23 cellular contexts compared by ENCODE assay signal in genomic region chr4:99458911-99459447, GRCh38. TPM values are rescaled to one million over a fixed set of nuclear protein-coding genes. Genes with fewer than 3 reads are reported as not detected.
A peak's percentile ranks its signal among the peaks of the same experiment; 100 is the strongest.
DNase-seq lines count a peak whose midpoint lies in the region; ATAC-seq and TF ChIP-seq lines count a peak whose summit lies in the region.
"Had no signal": no experiment of that assay in that cellular context is flagged by ENCODE, and none has a peak within 500 bp of the region (broad histone marks: within the 10 kb centered on the region; RNA-seq: fewer than 3 reads in every experiment).

No MANE protein-coding gene starts in this region.

- intact Hi-C loops in mucosa of descending colon (cut with DNase I, micrococcal nuclease): no loop called here

- H3K4me3 ChIP-seq in epithelial cell of esophagus (ENCODE audit: low read length) (no peak overlapping the region), smooth muscle cell (no peak overlapping the region), mucosa of descending colon (no peak overlapping the region)
- H3K4me3 ChIP-seq: heart right ventricle, prostate gland, stomach, upper lobe of right lung had no signal

- no peaks in the 10 kb centered on the region for H3K27me3 ChIP-seq in smooth muscle cell (ENCODE audit: low read depth)
- H3K27me3 ChIP-seq: stomach, upper lobe of right lung had no signal

- no peaks in the 10 kb centered on the region for H3K4me1 ChIP-seq in smooth muscle cell (ENCODE audit: low read depth)
- H3K4me1 ChIP-seq in mucosa of descending colon (ENCODE audit: low read depth): no peaks in the 10 kb centered on the region
- H3K4me1 ChIP-seq: heart right ventricle, prostate gland, upper lobe of right lung had no signal

- H3K27ac ChIP-seq in smooth muscle cell (ENCODE audit: low read depth): peak overlapping the region; percentile 82
- H3K27ac ChIP-seq: heart right ventricle, prostate gland, stomach, upper lobe of right lung had no signal

- no peak for TF ChIP-seq CTCF in epithelial cell of esophagus (IDR thresholded peaks at IDR 0.05; ENCODE audit: insufficient read depth, low read depth, low read length, missing control alignments)
- TF ChIP-seq CTCF in smooth muscle cell (IDR thresholded peaks at IDR 0.05; ENCODE audit: borderline replicate concordance, insufficient read depth, poor library complexity, severe bottlenecking): no peak
- no peak for TF ChIP-seq CTCF in mucosa of descending colon (IDR thresholded peaks at IDR 0.05)

- no peak for ATAC-seq in mucosa of descending colon
- ATAC-seq: activated CD8-positive, alpha-beta T cell treated with anti-CD3 and anti-CD28 coated beads, Interleukin-2, amount 10 ng/mL, durations not matched to agents 7 days and 5 days; activated T-cell treated with anti-CD3 and anti-CD28 coated beads, Interleukin-2, amount 50 U/mL, for 4 hours; heart right ventricle; natural killer cell treated with Interleukin-12 subunit alpha and Interleukin-12 subunit beta and Interleukin-15 and Interleukin-18, amount 100 ng/mL, for 72 hours; upper lobe of right lung had no signal

- H2AFZ ChIP-seq in smooth muscle cell (ENCODE audit: low read depth): no peak overlapping the region

- H3K79me2 ChIP-seq in smooth muscle cell (ENCODE audit: low read depth): no peaks in the 10 kb centered on the region

- H3K36me3 ChIP-seq in smooth muscle cell (ENCODE audit: low read depth) (no peaks in the 10 kb centered on the region), mucosa of descending colon (ENCODE audit: low read depth) (no peaks in the 10 kb centered on the region)
- H3K36me3 ChIP-seq: heart right ventricle, prostate gland, stomach, upper lobe of right lung had no signal

- DNase-seq in NCI-H226: peak; percentile 70
- peak; percentile 96 for DNase-seq in epithelial cell of esophagus (ENCODE audit: low read depth)
- peak; percentile 88 for DNase-seq in kidney tubule cell (ENCODE audit: low spot score)
- no peak for DNase-seq in smooth muscle cell (lab: John Stamatoyannopoulos, UW; ENCODE audit: unreplicated experiment)
- DNase-seq in hippocampal formation (lab: John Stamatoyannopoulos, UW): no peak
- no peak for DNase-seq in NCI-H187 treated with DMSO at 0.1 percent for 48 hours (lab: John Stamatoyannopoulos, UW)
- no peak for DNase-seq in Kasumi-1 (lab: John Stamatoyannopoulos, UW)
- no peak for DNase-seq in mucosa of descending colon
- DNase-seq: activated CD8-positive, alpha-beta T cell treated with anti-CD3 and anti-CD28 coated beads, Interleukin-2, amount 10 ng/mL, durations not matched to agents 7 days and 5 days; activated naive CD4-positive, alpha-beta T cell treated with anti-CD3 and anti-CD28 coated beads, Interleukin-2, amount 50 U/mL, for 16 hours; activated T-cell treated with anti-CD3 and anti-CD28 coated beads, Interleukin-2, amount 50 U/mL, for 4 hours; CD4-positive, alpha-beta memory T cell; effector memory CD4-positive, alpha-beta T cell; HCEC 1CT; heart right ventricle; NCI-H1436; NCI-H526; stimulated activated CD4-positive, alpha-beta T cell treated with anti-CD3 and anti-CD28 coated beads, Interleukin-4, amount 100 ng/mL, for 24 hours; stomach; upper lobe of right lung had no signal

- H3K9ac ChIP-seq in smooth muscle cell (ENCODE audit: low read depth): peak overlapping the region; percentile 47

- 61% methylated on average over 6 of the region's 6 CpGs for WGBS in smooth muscle cell (ENCODE audit: low lambda C conversion rate)

- H3K4me2 ChIP-seq in smooth muscle cell: peak overlapping the region; percentile 18

- no peaks in the 10 kb centered on the region for H4K20me1 ChIP-seq in smooth muscle cell (ENCODE audit: low read depth)

- H3K9me3 ChIP-seq in smooth muscle cell (replicated peaks; ENCODE audit: low read depth) (no peaks in the 10 kb centered on the region), mucosa of descending colon (no peaks in the 10 kb centered on the region)
- H3K9me3 ChIP-seq: heart right ventricle, prostate gland, stomach, upper lobe of right lung had no signal

- H3F3A ChIP-seq in smooth muscle cell (ENCODE audit: low read depth): no peaks in the 10 kb centered on the region

RNA-seq across cellular contexts. Expression of gene ADH7, which starts 23.8 kb away (rescaled TPM):
- total RNA-seq in smooth muscle cell (not detected in 2 replicates), mucosa of descending colon (not detected)
- not detected in 2 replicates for polyA plus RNA-seq in smooth muscle cell
- total RNA-seq: activated CD8-positive, alpha-beta T cell treated with anti-CD3 and anti-CD28 coated beads, Interleukin-2, amount 10 ng/mL, durations not matched to agents 7 days and 5 days; activated T-cell treated with anti-CD3 and anti-CD28 coated beads, Interleukin-2, amount 50 U/mL, for 4 hours; CD4-positive, alpha-beta memory T cell; heart right ventricle; HT-29; natural killer cell treated with Interleukin-12 subunit alpha and Interleukin-12 subunit beta and Interleukin-15 and Interleukin-18, amount 100 ng/mL, for 72 hours; upper lobe of right lung had no signal
- polyA plus RNA-seq: CD4-positive, alpha-beta memory T cell had no signal

RNA-seq across cellular contexts. Expression of gene C4orf17, which starts 51.8 kb away (rescaled TPM):
- total RNA-seq in smooth muscle cell (not detected in 2 replicates), mucosa of descending colon (not detected)
- not detected in 2 replicates for polyA plus RNA-seq in smooth muscle cell
- total RNA-seq: activated CD8-positive, alpha-beta T cell treated with anti-CD3 and anti-CD28 coated beads, Interleukin-2, amount 10 ng/mL, durations not matched to agents 7 days and 5 days; activated T-cell treated with anti-CD3 and anti-CD28 coated beads, Interleukin-2, amount 50 U/mL, for 4 hours; CD4-positive, alpha-beta memory T cell; heart right ventricle; HT-29; natural killer cell treated with Interleukin-12 subunit alpha and Interleukin-12 subunit beta and Interleukin-15 and Interleukin-18, amount 100 ng/mL, for 72 hours; stomach; upper lobe of right lung had no signal
- polyA plus RNA-seq: CD4-positive, alpha-beta memory T cell; heart right ventricle; stomach had no signal

Comparison
In these comparisons a context has a peak if more than half of its experiments do, and no peak if none do; other contexts are left out.
1. DNase-seq: peak in NCI-H226 (single experiment), epithelial cell of esophagus (single experiment) and kidney tubule cell (single experiment); none in smooth muscle cell (single experiment), hippocampal formation (0 of 2), NCI-H187 treated with DMSO at 0.1 percent for 48 hours (single experiment), Kasumi-1 (0 of 2) and mucosa of descending colon (0 of 3).